ENCODE assay signal across 22 cellular contexts in the genomic region with DNA sequence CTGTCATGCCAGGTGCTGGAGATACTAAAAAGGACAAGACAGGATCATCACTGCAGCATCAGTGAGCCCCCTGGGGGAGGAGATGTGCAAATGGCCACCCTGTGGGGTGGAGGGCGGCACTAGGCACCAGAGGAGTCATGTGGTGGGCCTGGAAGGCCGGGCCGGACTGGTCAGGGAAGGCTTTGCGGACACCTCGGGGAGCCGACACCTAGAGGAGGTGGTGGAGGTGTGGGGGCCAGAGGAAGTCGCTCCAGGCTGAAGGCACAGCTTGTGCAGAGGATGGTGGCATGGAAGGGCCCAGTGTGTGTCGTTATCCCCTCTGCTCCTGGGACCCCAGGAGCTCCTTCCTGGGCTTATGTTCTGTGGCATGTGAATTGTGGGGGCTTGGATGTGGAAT.
A peak's percentile ranks its signal among the peaks of the same experiment; 100 is the strongest.
DNase-seq lines count a peak whose midpoint lies in the region; ATAC-seq and TF ChIP-seq lines count a peak whose summit lies in the region.
"Had no signal": no experiment of that assay in that cellular context is flagged by ENCODE, and none has a peak within 500 bp of the region (broad histone marks: within the 10 kb centered on the region; RNA-seq: fewer than 3 reads in every experiment).

No MANE protein-coding gene starts in this region.

- peak overlapping the region; percentile 97 for H4K8ac ChIP-seq in trophoblast cell (ENCODE audit: low read depth, low read length)

- no peak overlapping the region for H3K23ac ChIP-seq in trophoblast cell (ENCODE audit: low read length)

- WGBS in gastroesophageal sphincter (ENCODE audit: low coverage in 1 of 2), 2 donors = 84 to 90% methylated on average over 6 to 8 of the region's 8 CpGs
- WGBS in trophoblast cell (ENCODE audit: extremely low coverage, insufficient coverage, insufficient read length) = no CpG with 5 or more reads among the region's 8 CpGs

- no peak for TF ChIP-seq POLR2A in gastroesophageal sphincter (IDR thresholded peaks at IDR 0.05)

- peak overlapping the region; percentile 86 for H2AFZ ChIP-seq in trophoblast cell (ENCODE audit: insufficient read depth, low read length, poor library complexity)
- H2AFZ ChIP-seq: parathyroid adenoma had no signal

- POLR2A ChIA-PET in activated naive CD8-positive, alpha-beta T cell treated with anti-CD3 and anti-CD28 coated beads, Interleukin-2, amount 10 ng/mL, durations not matched to agents 7 days and 5 days (lab: Charles Lee) = no interaction called here

- H3K79me1 ChIP-seq in trophoblast cell (ENCODE audit: low read length) = peaks cover 26% of the 10 kb centered on the region

- H3K27ac Mint-ChIP-seq in activated naive CD8-positive, alpha-beta T cell treated with anti-CD3 and anti-CD28 coated beads, Interleukin-2, amount 10 ng/mL, durations not matched to agents 7 days and 5 days = no peak overlapping the region
- no peak overlapping the region for H3K27ac Mint-ChIP-seq in activated naive CD8-positive, alpha-beta T cell treated with anti-CD3 and anti-CD28 coated beads, Interleukin-2, amount 50 U/mL, for 24 hours
- H3K27ac Mint-ChIP-seq: activated CD4-positive, alpha-beta T cell treated with anti-CD3 and anti-CD28 coated beads for 36 hours; activated CD8-positive, alpha-beta memory T cell treated with anti-CD3 and anti-CD28 coated beads, Interleukin-2, amount 10 ng/mL, durations not matched to agents 7 days and 5 days had no signal

- peak overlapping the region; percentile 8 for H3K4me3 Mint-ChIP-seq in activated naive CD8-positive, alpha-beta T cell treated with anti-CD3 and anti-CD28 coated beads, Interleukin-2, amount 10 ng/mL, durations not matched to agents 7 days and 5 days
- no peak overlapping the region for H3K4me3 Mint-ChIP-seq in activated naive CD8-positive, alpha-beta T cell treated with anti-CD3 and anti-CD28 coated beads, Interleukin-2, amount 50 U/mL, for 24 hours
- H3K4me3 Mint-ChIP-seq: activated CD4-positive, alpha-beta T cell treated with anti-CD3 and anti-CD28 coated beads for 36 hours; activated CD8-positive, alpha-beta memory T cell treated with anti-CD3 and anti-CD28 coated beads, Interleukin-2, amount 10 ng/mL, durations not matched to agents 7 days and 5 days; naive B cell had no signal

- no peak overlapping the region for H3K4me3 ChIP-seq in gastroesophageal sphincter
- H3K4me3 ChIP-seq in trophoblast cell (ENCODE audit: low read depth, low read length) = no peak overlapping the region
- H3K4me3 ChIP-seq: adrenal gland, BLaER1, skin epidermis, tibial nerve had no signal

- H3K27ac ChIP-seq in gastroesophageal sphincter = peak overlapping the region; percentile 8 to 71 (median 60)
- peak overlapping the region; percentile 92 for H3K27ac ChIP-seq in trophoblast cell (ENCODE audit: low read depth, low read length)
- H3K27ac ChIP-seq: BLaER1, parathyroid adenoma, skin epidermis, tibial nerve had no signal

- H3K14ac ChIP-seq in trophoblast cell (ENCODE audit: low read length) = peak overlapping the region; percentile 100

- H3K18ac ChIP-seq in trophoblast cell (ENCODE audit: low read length) = peak overlapping the region; percentile 96

- peak overlapping the region; percentile 100 for H2AK5ac ChIP-seq in trophoblast cell (ENCODE audit: low read length)

- H3K4ac ChIP-seq in trophoblast cell (ENCODE audit: low read depth, low read length) = peak overlapping the region; percentile 95

- peaks cover 8% of the 10 kb centered on the region for H3K4me1 Mint-ChIP-seq in activated naive CD8-positive, alpha-beta T cell treated with anti-CD3 and anti-CD28 coated beads, Interleukin-2, amount 10 ng/mL, durations not matched to agents 7 days and 5 days
- H3K4me1 Mint-ChIP-seq in activated naive CD8-positive, alpha-beta T cell treated with anti-CD3 and anti-CD28 coated beads, Interleukin-2, amount 50 U/mL, for 24 hours = no peaks in the 10 kb centered on the region
- H3K4me1 Mint-ChIP-seq: activated CD4-positive, alpha-beta T cell treated with anti-CD3 and anti-CD28 coated beads for 36 hours had no signal

- H2BK5ac ChIP-seq in trophoblast cell (ENCODE audit: low read depth, low read length, poor library complexity) = peak overlapping the region; percentile 99

- TF ChIP-seq CTCF in gastroesophageal sphincter (IDR thresholded peaks at IDR 0.05) = peak in 1 of 4 experiments; percentile 24

- peak overlapping the region; percentile 86 for H4K12ac ChIP-seq in trophoblast cell (ENCODE audit: low read depth, low read length)

- TF ChIP-seq EP300 in gastroesophageal sphincter (IDR thresholded peaks at IDR 0.05) = no peak

- no peak overlapping the region for H3K9ac ChIP-seq in trophoblast cell (ENCODE audit: low read length)
- H3K9ac ChIP-seq: BLaER1, parathyroid adenoma had no signal

- peak overlapping the region; percentile 100 for H2BK12ac ChIP-seq in trophoblast cell (ENCODE audit: low read length)

- no peaks in the 10 kb centered on the region for H3K9me3 ChIP-seq in gastroesophageal sphincter
- no peaks in the 10 kb centered on the region for H3K9me3 ChIP-seq in trophoblast cell (ENCODE audit: insufficient read depth, low read depth, low read length)
- H3K9me3 ChIP-seq: adrenal gland, tibial nerve had no signal

- DNase-seq in activated naive CD8-positive, alpha-beta T cell treated with anti-CD3 and anti-CD28 coated beads, Interleukin-2, amount 10 ng/mL, durations not matched to agents 7 days and 5 days = no peak
- no peak for DNase-seq in activated naive CD8-positive, alpha-beta T cell treated with anti-CD3 and anti-CD28 coated beads, Interleukin-2, amount 50 U/mL, for 24 hours
- no peak for DNase-seq in trophoblast cell
- DNase-seq in SIG-M5 treated with dmso at 0.1 percent for 504 hours (lab: John Stamatoyannopoulos, UW; ENCODE audit: unreplicated experiment) = no peak
- DNase-seq: activated CD4-positive, alpha-beta T cell treated with anti-CD3 and anti-CD28 coated beads for 36 hours; activated CD8-positive, alpha-beta memory T cell treated with anti-CD3 and anti-CD28 coated beads, Interleukin-2, amount 10 ng/mL, durations not matched to agents 7 days and 5 days; H7; Kasumi-1; kidney; naive B cell; NCI-H1048; stimulated activated CD4-positive, alpha-beta T cell treated with anti-CD3 and anti-CD28 coated beads, Interleukin-2, amount 100 ng/mL, for 24 hours; stimulated activated naive CD4-positive, alpha-beta T cell treated with Interleukin-2 at 50 U/mL for 16 hours had no signal

- H3K36me3 ChIP-seq in gastroesophageal sphincter (no peaks in the 10 kb centered on the region), trophoblast cell (ENCODE audit: control insufficient read depth in 1 of 2, insufficient read depth in 2 of 2, low read length in 2 of 2) (no peaks in the 10 kb centered on the region)
- H3K36me3 ChIP-seq: adrenal gland, BLaER1, tibial nerve had no signal

- peaks cover 5% of the 10 kb centered on the region for H3K27me3 Mint-ChIP-seq in activated naive CD8-positive, alpha-beta T cell treated with anti-CD3 and anti-CD28 coated beads, Interleukin-2, amount 10 ng/mL, durations not matched to agents 7 days and 5 days
- H3K27me3 Mint-ChIP-seq in activated naive CD8-positive, alpha-beta T cell treated with anti-CD3 and anti-CD28 coated beads, Interleukin-2, amount 50 U/mL, for 24 hours = no peaks in the 10 kb centered on the region
- H3K27me3 Mint-ChIP-seq: activated CD4-positive, alpha-beta T cell treated with anti-CD3 and anti-CD28 coated beads for 36 hours; activated CD8-positive, alpha-beta memory T cell treated with anti-CD3 and anti-CD28 coated beads, Interleukin-2, amount 10 ng/mL, durations not matched to agents 7 days and 5 days had no signal

- H3K4me1 ChIP-seq in gastroesophageal sphincter = peaks cover 0 to 37% (median 4%) of the 10 kb centered on the region in 3 donors
- H3K4me1 ChIP-seq in trophoblast cell (ENCODE audit: control insufficient read depth in 1 of 2, insufficient read depth in 2 of 2, low read length in 2 of 2) = peaks cover 13 to 16% of the 10 kb centered on the region in 2 experiments
- H3K4me1 ChIP-seq: BLaER1, parathyroid adenoma had no signal

- H3K79me2 ChIP-seq in trophoblast cell (ENCODE audit: control insufficient read depth, insufficient read depth, low read length, poor library complexity) = peaks cover 7% of the 10 kb centered on the region
- H3K79me2 ChIP-seq: parathyroid adenoma had no signal

- H3K4me2 ChIP-seq in trophoblast cell (ENCODE audit: low read length) = no peak overlapping the region
- H3K4me2 ChIP-seq: BLaER1 had no signal

- peaks cover 4% of the 10 kb centered on the region for H3K9me3 Mint-ChIP-seq in activated naive CD8-positive, alpha-beta T cell treated with anti-CD3 and anti-CD28 coated beads, Interleukin-2, amount 10 ng/mL, durations not matched to agents 7 days and 5 days
- peaks cover 4% of the 10 kb centered on the region for H3K9me3 Mint-ChIP-seq in activated naive CD8-positive, alpha-beta T cell treated with anti-CD3 and anti-CD28 coated beads, Interleukin-2, amount 50 U/mL, for 24 hours

- H3K27me3 ChIP-seq in gastroesophageal sphincter (no peaks in the 10 kb centered on the region), trophoblast cell (ENCODE audit: insufficient read depth, low read length) (no peaks in the 10 kb centered on the region)
- H3K27me3 ChIP-seq: adrenal gland, BLaER1, tibial nerve had no signal

- ATAC-seq in activated naive CD8-positive, alpha-beta T cell treated with anti-CD3 and anti-CD28 coated beads, Interleukin-2, amount 10 ng/mL, durations not matched to agents 7 days and 5 days (ENCODE audit: low read depth) = no peak
- ATAC-seq in activated naive CD8-positive, alpha-beta T cell treated with anti-CD3 and anti-CD28 coated beads, Interleukin-2, amount 50 U/mL, for 24 hours = no peak
- ATAC-seq in gastroesophageal sphincter (no peak), HG02588 (IDR thresholded peaks at IDR 0.05; ENCODE audit: unreplicated experiment) (no peak), HG02884 (IDR thresholded peaks at IDR 0.05; ENCODE audit: unreplicated experiment) (no peak), HG03565 (IDR thresholded peaks at IDR 0.05; ENCODE audit: unreplicated experiment) (no peak)
- ATAC-seq: activated CD4-positive, alpha-beta T cell treated with anti-CD3 and anti-CD28 coated beads for 36 hours; activated CD8-positive, alpha-beta memory T cell treated with anti-CD3 and anti-CD28 coated beads, Interleukin-2, amount 10 ng/mL, durations not matched to agents 7 days and 5 days had no signal

- H3K36me3 Mint-ChIP-seq in activated naive CD8-positive, alpha-beta T cell treated with anti-CD3 and anti-CD28 coated beads, Interleukin-2, amount 10 ng/mL, durations not matched to agents 7 days and 5 days = no peaks in the 10 kb centered on the region
- H3K36me3 Mint-ChIP-seq in activated naive CD8-positive, alpha-beta T cell treated with anti-CD3 and anti-CD28 coated beads, Interleukin-2, amount 50 U/mL, for 24 hours (ENCODE audit: low read depth) = no peaks in the 10 kb centered on the region
- H3K36me3 Mint-ChIP-seq: activated CD8-positive, alpha-beta memory T cell treated with anti-CD3 and anti-CD28 coated beads, Interleukin-2, amount 10 ng/mL, durations not matched to agents 7 days and 5 days had no signal

- peak overlapping the region; percentile 100 for H2BK120ac ChIP-seq in trophoblast cell (ENCODE audit: insufficient read depth, low read length, poor library complexity)

- H4K91ac ChIP-seq in trophoblast cell (ENCODE audit: low read depth, low read length) = peak overlapping the region; percentile 100
